18 cellular contexts compared by ENCODE assay signal in genomic region chr1:227900571-227901051, GRCh38. TPM values are rescaled to one million over a fixed set of nuclear protein-coding genes. Genes with fewer than 3 reads are reported as not detected.
DNase-seq lines count a peak whose midpoint lies in the region; ATAC-seq and TF ChIP-seq lines count a peak whose summit lies in the region.
"Had no signal": no experiment of that assay in that cellular context is flagged by ENCODE, and none has a peak within 500 bp of the region (broad histone marks: within the 10 kb centered on the region; RNA-seq: fewer than 3 reads in every experiment).

No MANE protein-coding gene starts in this region.

- no peak for ATAC-seq in heart left ventricle
- ATAC-seq in left cardiac atrium, result no peak
- ATAC-seq in PC-3, result no peak
- no peak for ATAC-seq in GM18873 (IDR thresholded peaks at IDR 0.05; ENCODE audit: low FRiP score, unreplicated experiment)
- ATAC-seq: activated T-helper 17 cell treated with anti-CD3 and anti-CD28 coated beads, Interleukin-2, amount 50 U/mL, for 72 hours; natural killer cell had no signal

- peaks cover 3% of the 10 kb centered on the region for H3K4me1 Mint-ChIP-seq in neural progenitor cell
- H3K4me1 Mint-ChIP-seq: activated B cell treated with CpG ODN at 0.5 μM for 24 hours had no signal

- TF ChIP-seq POLR2A in heart left ventricle (IDR thresholded peaks at IDR 0.05) (no peak), tibial nerve (IDR thresholded peaks at IDR 0.05) (no peak)

- H3K27ac Mint-ChIP-seq in neural progenitor cell, result peak overlapping the region; percentile 80
- H3K27ac Mint-ChIP-seq: activated B cell treated with CpG ODN at 0.5 μM for 24 hours; activated T-helper 17 cell treated with anti-CD3 and anti-CD28 coated beads, Interleukin-2, amount 50 U/mL, for 72 hours; memory B cell had no signal

- H3K4me1 ChIP-seq in heart left ventricle (peaks cover 0 to 7% (median 0%) of the 10 kb centered on the region in 12 donors), right atrium auricular region (no peaks in the 10 kb centered on the region), neural progenitor cell (peaks cover 6% of the 10 kb centered on the region), PC-3 (ENCODE audit: insufficient read depth, low read length) (no peaks in the 10 kb centered on the region), tibial nerve (peaks cover 0 to 31% (median 0%) of the 10 kb centered on the region in 4 donors)
- H3K4me1 ChIP-seq: suprapubic skin had no signal

- peaks cover 12% of the 10 kb centered on the region for H3K27me3 Mint-ChIP-seq in neural progenitor cell (ENCODE audit: insufficient read depth, low read depth)
- H3K27me3 Mint-ChIP-seq: activated B cell treated with CpG ODN at 0.5 μM for 24 hours; activated T-helper 17 cell treated with anti-CD3 and anti-CD28 coated beads, Interleukin-2, amount 50 U/mL, for 72 hours had no signal

- no peak overlapping the region for H3K27ac ChIP-seq in heart left ventricle
- no peak overlapping the region for H3K27ac ChIP-seq in right atrium auricular region
- no peak overlapping the region for H3K27ac ChIP-seq in neural progenitor cell
- H3K27ac ChIP-seq in PC-3 (ENCODE audit: low read length), result no peak overlapping the region
- H3K27ac ChIP-seq in tibial nerve, result no peak overlapping the region
- H3K27ac ChIP-seq: SJCRH30, suprapubic skin had no signal

- H3K9me3 Mint-ChIP-seq in neural progenitor cell, result no peaks in the 10 kb centered on the region
- H3K9me3 Mint-ChIP-seq: activated B cell treated with CpG ODN at 0.5 μM for 24 hours; activated T-helper 17 cell treated with anti-CD3 and anti-CD28 coated beads, Interleukin-2, amount 50 U/mL, for 72 hours; memory B cell; natural killer cell had no signal

- peak overlapping the region; percentile 36 for H3K4me3 Mint-ChIP-seq in neural progenitor cell
- H3K4me3 Mint-ChIP-seq: activated B cell treated with CpG ODN at 0.5 μM for 24 hours; activated T-helper 17 cell treated with anti-CD3 and anti-CD28 coated beads, Interleukin-2, amount 50 U/mL, for 72 hours; memory B cell; natural killer cell had no signal

- 85 to 89% (median 88%) methylated on average over 12 to 13 of the region's 13 CpGs for WGBS in heart left ventricle, 4 donors
- WGBS in tibial nerve, 2 donors, result 83 to 93% methylated on average over 13 of the region's 13 CpGs

- H3K36me3 Mint-ChIP-seq in neural progenitor cell, result no peaks in the 10 kb centered on the region
- H3K36me3 Mint-ChIP-seq: memory B cell, natural killer cell had no signal

- no TSS peak for BruUV-seq in PC-3 (replicated peaks; lab: Mats Ljungman, UMichigan)

- H2AFZ ChIP-seq in neural progenitor cell (replicated peaks), result no peak overlapping the region
- H2AFZ ChIP-seq in PC-3 (ENCODE audit: low read length), result no peak overlapping the region

- POLR2A ChIA-PET in PC-3 (lab: Charles Lee; ENCODE audit: unreplicated experiment), result no interaction called here

- H3K4me2 ChIP-seq in neural progenitor cell, result no peak overlapping the region
- H3K4me2 ChIP-seq in PC-3 (ENCODE audit: low read length), result no peak overlapping the region

- H3K9me3 ChIP-seq in heart left ventricle, result no peaks in the 10 kb centered on the region
- H3K9me3 ChIP-seq in right atrium auricular region, result no peaks in the 10 kb centered on the region
- no peaks in the 10 kb centered on the region for H3K9me3 ChIP-seq in neural progenitor cell (ENCODE audit: low read depth)
- H3K9me3 ChIP-seq in PC-3 (ENCODE audit: low read length), result no peaks in the 10 kb centered on the region
- H3K9me3 ChIP-seq in tibial nerve, result no peaks in the 10 kb centered on the region
- H3K9me3 ChIP-seq: SJCRH30, suprapubic skin had no signal

- no peaks in the 10 kb centered on the region for H3K36me3 ChIP-seq in heart left ventricle
- H3K36me3 ChIP-seq in right atrium auricular region, result no peaks in the 10 kb centered on the region
- no peaks in the 10 kb centered on the region for H3K36me3 ChIP-seq in neural progenitor cell
- no peaks in the 10 kb centered on the region for H3K36me3 ChIP-seq in PC-3 (ENCODE audit: low read depth, low read length)
- no peaks in the 10 kb centered on the region for H3K36me3 ChIP-seq in tibial nerve
- H3K36me3 ChIP-seq: SJCRH30, suprapubic skin had no signal

- CTCF ChIA-PET in PC-3 (lab: Charles Lee), result no interaction called here

- intact Hi-C loops in heart left ventricle (cut with DNase I), result no loop called here
- intact Hi-C loops in left cardiac atrium (cut with DNase I), result no loop called here
- intact Hi-C loops in PC-3 (cut with micrococcal nuclease), result no loop called here

- H3F3A ChIP-seq in neural progenitor cell (ENCODE audit: low read depth) (no peaks in the 10 kb centered on the region), PC-3 (ENCODE audit: low read length, unreplicated experiment) (no peaks in the 10 kb centered on the region)

- H4K20me1 ChIP-seq in neural progenitor cell (ENCODE audit: low read depth), result no peaks in the 10 kb centered on the region
- H4K20me1 ChIP-seq in PC-3 (ENCODE audit: low read length), result no peaks in the 10 kb centered on the region

- H3K27me3 ChIP-seq in heart left ventricle, result no peaks in the 10 kb centered on the region
- no peaks in the 10 kb centered on the region for H3K27me3 ChIP-seq in right atrium auricular region
- H3K27me3 ChIP-seq in neural progenitor cell, result no peaks in the 10 kb centered on the region
- no peaks in the 10 kb centered on the region for H3K27me3 ChIP-seq in PC-3 (ENCODE audit: low read length)
- no peaks in the 10 kb centered on the region for H3K27me3 ChIP-seq in tibial nerve
- H3K27me3 ChIP-seq: SJCRH30, suprapubic skin had no signal

- no peak overlapping the region for H3K4me3 ChIP-seq in heart left ventricle
- H3K4me3 ChIP-seq in right atrium auricular region, result no peak overlapping the region
- H3K4me3 ChIP-seq in neural progenitor cell, result no peak overlapping the region
- no peak overlapping the region for H3K4me3 ChIP-seq in PC-3 (ENCODE audit: low read length)
- H3K4me3 ChIP-seq in tibial nerve, result no peak overlapping the region
- H3K4me3 ChIP-seq: SJCRH30, suprapubic skin had no signal

- H3K9me2 ChIP-seq in PC-3 (replicated peaks; ENCODE audit: low read length), result no peaks in the 10 kb centered on the region

- H3K79me2 ChIP-seq in neural progenitor cell (ENCODE audit: low read depth) (no peaks in the 10 kb centered on the region), PC-3 (ENCODE audit: low read length) (no peaks in the 10 kb centered on the region)

- H3K9ac ChIP-seq in neural progenitor cell, result no peak overlapping the region
- no peak overlapping the region for H3K9ac ChIP-seq in PC-3 (ENCODE audit: low read length)

- DNase-seq in heart left ventricle, result peak in 4 of 5 donors; percentile 4 to 24 (median 8)
- no peak for DNase-seq in right atrium auricular region (ENCODE audit: low spot score)
- peak; percentile 8 for DNase-seq in left cardiac atrium
- no peak for DNase-seq in neural progenitor cell (ENCODE audit: low spot score)
- no peak for DNase-seq in PC-3
- no peak for DNase-seq in tibial nerve (ENCODE audit: low spot score in 2 of 2)
- DNase-seq: activated B cell treated with CpG ODN at 0.5 μM for 24 hours, cerebellar nuclear complex, DND-41, HCEC 1CT, IMR-90, natural killer cell, NCI-H1694 had no signal

- TF ChIP-seq CTCF in heart left ventricle (IDR thresholded peaks at IDR 0.05), result no peak
- no peak for TF ChIP-seq CTCF in right atrium auricular region (IDR thresholded peaks at IDR 0.05)
- TF ChIP-seq CTCF in neural progenitor cell (IDR thresholded peaks at IDR 0.05), result no peak
- no peak for TF ChIP-seq CTCF in PC-3 (conservative IDR thresholded peaks at IDR 0.05; ENCODE audit: low read depth, low read length)
- TF ChIP-seq CTCF in tibial nerve (IDR thresholded peaks at IDR 0.05), result no peak

- TF ChIP-seq EP300 in tibial nerve (IDR thresholded peaks at IDR 0.05), result no peak

RNA-seq across cellular contexts. Expression of gene WNT9A, which starts 47.1 kb away (rescaled TPM):
- total RNA-seq in heart left ventricle, result 10 to 100 TPM in 4 of 9 donors, 1 to 10 TPM in 4, under 1 TPM in 1; 0.54 to 29.8 (median 2.5) TPM
- polyA plus RNA-seq in heart left ventricle, result 1 to 10 TPM in 1 of 2 donors, under 1 TPM in 1; 0.54 to 1.3 TPM
- total RNA-seq in right atrium auricular region, result 1 to 10 TPM in 1 of 2 donors, under 1 TPM in 1; 0.78 to 2.2 TPM
- total RNA-seq in left cardiac atrium, result 1 to 10 TPM in 1 of 2 donors, under 1 TPM in 1; 0.80 to 1.1 TPM
- total RNA-seq in neural progenitor cell (ENCODE audit: low replicate concordance), result 1.4 and 2.7 TPM in 2 replicates
- 22.2 and 36.6 TPM in 2 replicates for total RNA-seq in PC-3 (2014; rRNA removed)
- 10 to 100 TPM in 1 of 4 donors, 1 to 10 TPM in 3; 5.1 to 12.8 (median 8.5) TPM for total RNA-seq in tibial nerve
- total RNA-seq: activated B cell treated with CpG ODN at 0.5 μM for 24 hours, natural killer cell had no signal

Comparison
In these comparisons a context has a peak if more than half of its experiments do, and no peak if none do; other contexts are left out.
1. DNase-seq: peak in heart left ventricle (4 of 5) and left cardiac atrium (single experiment); none in right atrium auricular region (single experiment), neural progenitor cell (single experiment), PC-3 (single experiment) and tibial nerve (0 of 2).